ENCODE assay signal across 1 cellular context in genomic region chr6:47126647-47127339, GRCh38.
TF ChIP-seq lines count a peak whose summit lies in the region.

No MANE protein-coding gene starts in this region.

TF ChIP-seq in HepG2, 621 proteins besides CTCF, POLR2A, EP300 and RAD21 (continued from another document and continues in another):
- TF ChIP-seq ZNF281 (CRISPR knock-in tag; IDR thresholded peaks at IDR 0.05; ENCODE audit: borderline replicate concordance) (peak; percentile 89), ZFP82 (CRISPR knock-in tag; IDR thresholded peaks at IDR 0.05; ENCODE audit: borderline replicate concordance) (no peak), POGK (CRISPR knock-in tag; conservative IDR thresholded peaks at IDR 0.05) (peak; percentile 19; the same call in 1 of the 2 replicates), HNRNPLL (IDR thresholded peaks at IDR 0.05; ENCODE audit: low read depth, low read length, poor library complexity, severe bottlenecking) (no peak), ZNF841 (CRISPR knock-in tag; IDR thresholded peaks at IDR 0.05; ENCODE audit: borderline replicate concordance) (no peak), ONECUT2 (CRISPR knock-in tag; IDR thresholded peaks at IDR 0.05) (peak; percentile 99), KMT2A (CRISPR knock-in tag; IDR thresholded peaks at IDR 0.05) (no peak), CREB1 (IDR thresholded peaks at IDR 0.05) (no peak), CREB1 (CRISPR knock-in tag; IDR thresholded peaks at IDR 0.05) (peak; percentile 55), RARA (CRISPR knock-in tag; IDR thresholded peaks at IDR 0.05) (peak; percentile 53; the same call in 1 of the 2 replicates), ZNF331 (CRISPR knock-in tag; IDR thresholded peaks at IDR 0.05) (peak; percentile 27), SKI (IDR thresholded peaks at IDR 0.05; ENCODE audit: partially characterized antibody) (no peak), FOXA1 (IDR thresholded peaks at IDR 0.05) (no peak), FOXA1 (CRISPR knock-in tag; IDR thresholded peaks at IDR 0.05) (peak; percentile 43; the same call in 1 of the 2 replicates), YEATS2 (CRISPR knock-in tag; IDR thresholded peaks at IDR 0.05; ENCODE audit: borderline replicate concordance) (0 out of 2 replicates have a peak, but pooled peaks have one; percentile 23), FOXP1 (IDR thresholded peaks at IDR 0.05) (no peak), FOXP1 (CRISPR knock-in tag; IDR thresholded peaks at IDR 0.05) (no peak)
- TF ChIP-seq, protein P1, sequence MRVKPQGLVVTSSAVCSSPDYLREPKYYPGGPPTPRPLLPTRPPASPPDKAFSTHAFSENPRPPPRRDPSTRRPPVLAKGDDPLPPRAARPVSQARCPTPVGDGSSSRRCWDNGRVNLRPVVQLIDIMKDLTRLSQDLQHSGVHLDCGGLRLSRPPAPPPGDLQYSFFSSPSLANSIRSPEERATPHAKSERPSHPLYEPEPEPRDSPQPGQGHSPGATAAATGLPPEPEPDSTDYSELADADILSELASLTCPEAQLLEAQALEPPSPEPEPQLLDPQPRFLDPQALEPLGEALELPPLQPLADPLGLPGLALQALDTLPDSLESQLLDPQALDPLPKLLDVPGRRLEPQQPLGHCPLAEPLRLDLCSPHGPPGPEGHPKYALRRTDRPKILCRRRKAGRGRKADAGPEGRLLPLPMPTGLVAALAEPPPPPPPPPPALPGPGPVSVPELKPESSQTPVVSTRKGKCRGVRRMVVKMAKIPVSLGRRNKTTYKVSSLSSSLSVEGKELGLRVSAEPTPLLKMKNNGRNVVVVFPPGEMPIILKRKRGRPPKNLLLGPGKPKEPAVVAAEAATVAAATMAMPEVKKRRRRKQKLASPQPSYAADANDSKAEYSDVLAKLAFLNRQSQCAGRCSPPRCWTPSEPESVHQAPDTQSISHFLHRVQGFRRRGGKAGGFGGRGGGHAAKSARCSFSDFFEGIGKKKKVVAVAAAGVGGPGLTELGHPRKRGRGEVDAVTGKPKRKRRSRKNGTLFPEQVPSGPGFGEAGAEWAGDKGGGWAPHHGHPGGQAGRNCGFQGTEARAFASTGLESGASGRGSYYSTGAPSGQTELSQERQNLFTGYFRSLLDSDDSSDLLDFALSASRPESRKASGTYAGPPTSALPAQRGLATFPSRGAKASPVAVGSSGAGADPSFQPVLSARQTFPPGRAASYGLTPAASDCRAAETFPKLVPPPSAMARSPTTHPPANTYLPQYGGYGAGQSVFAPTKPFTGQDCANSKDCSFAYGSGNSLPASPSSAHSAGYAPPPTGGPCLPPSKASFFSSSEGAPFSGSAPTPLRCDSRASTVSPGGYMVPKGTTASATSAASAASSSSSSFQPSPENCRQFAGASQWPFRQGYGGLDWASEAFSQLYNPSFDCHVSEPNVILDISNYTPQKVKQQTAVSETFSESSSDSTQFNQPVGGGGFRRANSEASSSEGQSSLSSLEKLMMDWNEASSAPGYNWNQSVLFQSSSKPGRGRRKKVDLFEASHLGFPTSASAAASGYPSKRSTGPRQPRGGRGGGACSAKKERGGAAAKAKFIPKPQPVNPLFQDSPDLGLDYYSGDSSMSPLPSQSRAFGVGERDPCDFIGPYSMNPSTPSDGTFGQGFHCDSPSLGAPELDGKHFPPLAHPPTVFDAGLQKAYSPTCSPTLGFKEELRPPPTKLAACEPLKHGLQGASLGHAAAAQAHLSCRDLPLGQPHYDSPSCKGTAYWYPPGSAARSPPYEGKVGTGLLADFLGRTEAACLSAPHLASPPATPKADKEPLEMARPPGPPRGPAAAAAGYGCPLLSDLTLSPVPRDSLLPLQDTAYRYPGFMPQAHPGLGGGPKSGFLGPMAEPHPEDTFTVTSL (CRISPR knock-in tag; IDR thresholded peaks at IDR 0.05; ENCODE audit: borderline replicate concordance), result peak; percentile 31; the same call in 1 of the 2 replicates
- TF ChIP-seq, protein P2, sequence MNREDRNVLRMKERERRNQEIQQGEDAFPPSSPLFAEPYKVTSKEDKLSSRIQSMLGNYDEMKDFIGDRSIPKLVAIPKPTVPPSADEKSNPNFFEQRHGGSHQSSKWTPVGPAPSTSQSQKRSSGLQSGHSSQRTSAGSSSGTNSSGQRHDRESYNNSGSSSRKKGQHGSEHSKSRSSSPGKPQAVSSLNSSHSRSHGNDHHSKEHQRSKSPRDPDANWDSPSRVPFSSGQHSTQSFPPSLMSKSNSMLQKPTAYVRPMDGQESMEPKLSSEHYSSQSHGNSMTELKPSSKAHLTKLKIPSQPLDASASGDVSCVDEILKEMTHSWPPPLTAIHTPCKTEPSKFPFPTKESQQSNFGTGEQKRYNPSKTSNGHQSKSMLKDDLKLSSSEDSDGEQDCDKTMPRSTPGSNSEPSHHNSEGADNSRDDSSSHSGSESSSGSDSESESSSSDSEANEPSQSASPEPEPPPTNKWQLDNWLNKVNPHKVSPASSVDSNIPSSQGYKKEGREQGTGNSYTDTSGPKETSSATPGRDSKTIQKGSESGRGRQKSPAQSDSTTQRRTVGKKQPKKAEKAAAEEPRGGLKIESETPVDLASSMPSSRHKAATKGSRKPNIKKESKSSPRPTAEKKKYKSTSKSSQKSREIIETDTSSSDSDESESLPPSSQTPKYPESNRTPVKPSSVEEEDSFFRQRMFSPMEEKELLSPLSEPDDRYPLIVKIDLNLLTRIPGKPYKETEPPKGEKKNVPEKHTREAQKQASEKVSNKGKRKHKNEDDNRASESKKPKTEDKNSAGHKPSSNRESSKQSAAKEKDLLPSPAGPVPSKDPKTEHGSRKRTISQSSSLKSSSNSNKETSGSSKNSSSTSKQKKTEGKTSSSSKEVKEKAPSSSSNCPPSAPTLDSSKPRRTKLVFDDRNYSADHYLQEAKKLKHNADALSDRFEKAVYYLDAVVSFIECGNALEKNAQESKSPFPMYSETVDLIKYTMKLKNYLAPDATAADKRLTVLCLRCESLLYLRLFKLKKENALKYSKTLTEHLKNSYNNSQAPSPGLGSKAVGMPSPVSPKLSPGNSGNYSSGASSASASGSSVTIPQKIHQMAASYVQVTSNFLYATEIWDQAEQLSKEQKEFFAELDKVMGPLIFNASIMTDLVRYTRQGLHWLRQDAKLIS (CRISPR knock-in tag; IDR thresholded peaks at IDR 0.05), result peak; percentile 40; the same call in 1 of the 2 replicates
- TF ChIP-seq, protein P3, sequence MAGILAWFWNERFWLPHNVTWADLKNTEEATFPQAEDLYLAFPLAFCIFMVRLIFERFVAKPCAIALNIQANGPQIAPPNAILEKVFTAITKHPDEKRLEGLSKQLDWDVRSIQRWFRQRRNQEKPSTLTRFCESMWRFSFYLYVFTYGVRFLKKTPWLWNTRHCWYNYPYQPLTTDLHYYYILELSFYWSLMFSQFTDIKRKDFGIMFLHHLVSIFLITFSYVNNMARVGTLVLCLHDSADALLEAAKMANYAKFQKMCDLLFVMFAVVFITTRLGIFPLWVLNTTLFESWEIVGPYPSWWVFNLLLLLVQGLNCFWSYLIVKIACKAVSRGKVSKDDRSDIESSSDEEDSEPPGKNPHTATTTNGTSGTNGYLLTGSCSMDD (CRISPR knock-in tag; IDR thresholded peaks at IDR 0.05), result no peak
- TF ChIP-seq, protein P4, sequence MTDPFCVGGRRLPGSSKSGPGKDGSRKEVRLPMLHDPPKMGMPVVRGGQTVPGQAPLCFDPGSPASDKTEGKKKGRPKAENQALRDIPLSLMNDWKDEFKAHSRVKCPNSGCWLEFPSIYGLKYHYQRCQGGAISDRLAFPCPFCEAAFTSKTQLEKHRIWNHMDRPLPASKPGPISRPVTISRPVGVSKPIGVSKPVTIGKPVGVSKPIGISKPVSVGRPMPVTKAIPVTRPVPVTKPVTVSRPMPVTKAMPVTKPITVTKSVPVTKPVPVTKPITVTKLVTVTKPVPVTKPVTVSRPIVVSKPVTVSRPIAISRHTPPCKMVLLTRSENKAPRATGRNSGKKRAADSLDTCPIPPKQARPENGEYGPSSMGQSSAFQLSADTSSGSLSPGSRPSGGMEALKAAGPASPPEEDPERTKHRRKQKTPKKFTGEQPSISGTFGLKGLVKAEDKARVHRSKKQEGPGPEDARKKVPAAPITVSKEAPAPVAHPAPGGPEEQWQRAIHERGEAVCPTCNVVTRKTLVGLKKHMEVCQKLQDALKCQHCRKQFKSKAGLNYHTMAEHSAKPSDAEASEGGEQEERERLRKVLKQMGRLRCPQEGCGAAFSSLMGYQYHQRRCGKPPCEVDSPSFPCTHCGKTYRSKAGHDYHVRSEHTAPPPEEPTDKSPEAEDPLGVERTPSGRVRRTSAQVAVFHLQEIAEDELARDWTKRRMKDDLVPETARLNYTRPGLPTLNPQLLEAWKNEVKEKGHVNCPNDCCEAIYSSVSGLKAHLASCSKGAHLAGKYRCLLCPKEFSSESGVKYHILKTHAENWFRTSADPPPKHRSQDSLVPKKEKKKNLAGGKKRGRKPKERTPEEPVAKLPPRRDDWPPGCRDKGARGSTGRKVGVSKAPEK (CRISPR knock-in tag; IDR thresholded peaks at IDR 0.05; ENCODE audit: borderline replicate concordance), result peak; percentile 30; the same call in 1 of the 2 replicates
- TF ChIP-seq, protein P5, sequence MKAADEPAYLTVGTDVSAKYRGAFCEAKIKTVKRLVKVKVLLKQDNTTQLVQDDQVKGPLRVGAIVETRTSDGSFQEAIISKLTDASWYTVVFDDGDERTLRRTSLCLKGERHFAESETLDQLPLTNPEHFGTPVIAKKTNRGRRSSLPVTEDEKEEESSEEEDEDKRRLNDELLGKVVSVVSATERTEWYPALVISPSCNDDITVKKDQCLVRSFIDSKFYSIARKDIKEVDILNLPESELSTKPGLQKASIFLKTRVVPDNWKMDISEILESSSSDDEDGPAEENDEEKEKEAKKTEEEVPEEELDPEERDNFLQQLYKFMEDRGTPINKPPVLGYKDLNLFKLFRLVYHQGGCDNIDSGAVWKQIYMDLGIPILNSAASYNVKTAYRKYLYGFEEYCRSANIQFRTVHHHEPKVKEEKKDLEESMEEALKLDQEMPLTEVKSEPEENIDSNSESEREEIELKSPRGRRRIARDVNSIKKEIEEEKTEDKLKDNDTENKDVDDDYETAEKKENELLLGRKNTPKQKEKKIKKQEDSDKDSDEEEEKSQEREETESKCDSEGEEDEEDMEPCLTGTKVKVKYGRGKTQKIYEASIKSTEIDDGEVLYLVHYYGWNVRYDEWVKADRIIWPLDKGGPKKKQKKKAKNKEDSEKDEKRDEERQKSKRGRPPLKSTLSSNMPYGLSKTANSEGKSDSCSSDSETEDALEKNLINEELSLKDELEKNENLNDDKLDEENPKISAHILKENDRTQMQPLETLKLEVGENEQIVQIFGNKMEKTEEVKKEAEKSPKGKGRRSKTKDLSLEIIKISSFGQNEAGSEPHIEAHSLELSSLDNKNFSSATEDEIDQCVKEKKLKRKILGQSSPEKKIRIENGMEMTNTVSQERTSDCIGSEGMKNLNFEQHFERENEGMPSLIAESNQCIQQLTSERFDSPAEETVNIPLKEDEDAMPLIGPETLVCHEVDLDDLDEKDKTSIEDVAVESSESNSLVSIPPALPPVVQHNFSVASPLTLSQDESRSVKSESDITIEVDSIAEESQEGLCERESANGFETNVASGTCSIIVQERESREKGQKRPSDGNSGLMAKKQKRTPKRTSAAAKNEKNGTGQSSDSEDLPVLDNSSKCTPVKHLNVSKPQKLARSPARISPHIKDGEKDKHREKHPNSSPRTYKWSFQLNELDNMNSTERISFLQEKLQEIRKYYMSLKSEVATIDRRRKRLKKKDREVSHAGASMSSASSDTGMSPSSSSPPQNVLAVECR (CRISPR knock-in tag; IDR thresholded peaks at IDR 0.05; ENCODE audit: borderline replicate concordance), result no peak; the same call in 1 of the 2 replicates
- TF ChIP-seq, protein P6, sequence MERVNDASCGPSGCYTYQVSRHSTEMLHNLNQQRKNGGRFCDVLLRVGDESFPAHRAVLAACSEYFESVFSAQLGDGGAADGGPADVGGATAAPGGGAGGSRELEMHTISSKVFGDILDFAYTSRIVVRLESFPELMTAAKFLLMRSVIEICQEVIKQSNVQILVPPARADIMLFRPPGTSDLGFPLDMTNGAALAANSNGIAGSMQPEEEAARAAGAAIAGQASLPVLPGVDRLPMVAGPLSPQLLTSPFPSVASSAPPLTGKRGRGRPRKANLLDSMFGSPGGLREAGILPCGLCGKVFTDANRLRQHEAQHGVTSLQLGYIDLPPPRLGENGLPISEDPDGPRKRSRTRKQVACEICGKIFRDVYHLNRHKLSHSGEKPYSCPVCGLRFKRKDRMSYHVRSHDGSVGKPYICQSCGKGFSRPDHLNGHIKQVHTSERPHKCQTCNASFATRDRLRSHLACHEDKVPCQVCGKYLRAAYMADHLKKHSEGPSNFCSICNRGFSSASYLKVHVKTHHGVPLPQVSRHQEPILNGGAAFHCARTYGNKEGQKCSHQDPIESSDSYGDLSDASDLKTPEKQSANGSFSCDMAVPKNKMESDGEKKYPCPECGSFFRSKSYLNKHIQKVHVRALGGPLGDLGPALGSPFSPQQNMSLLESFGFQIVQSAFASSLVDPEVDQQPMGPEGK (CRISPR knock-in tag; IDR thresholded peaks at IDR 0.05), result peak; percentile 70
